ENCODE assay signal across 34 cellular contexts in genomic region chr19:30353394-30353793, GRCh38. TPM values are rescaled to one million over a fixed set of nuclear protein-coding genes. Genes with fewer than 3 reads are reported as not detected.
"Had no signal": no experiment of that assay in that cellular context is flagged by ENCODE, and none has a peak within 500 bp of the region (broad histone marks: within the 10 kb centered on the region; RNA-seq: fewer than 3 reads in every experiment).

No MANE protein-coding gene starts in this region.

- DNase-seq: activated B cell treated with CpG ODN at 0.5 μM for 24 hours; activated CD4-positive, alpha-beta T cell treated with anti-CD3 and anti-CD28 coated beads for 48 hours; activated CD4-positive, alpha-beta T cell treated with anti-CD3 and anti-CD28 coated beads, Interleukin-2, amount 50 U/mL, for 1 hour; activated CD4-positive, alpha-beta T cell treated with anti-CD3 and anti-CD28 coated beads, Interleukin-2, amount 50 U/mL, for 48 hours; activated CD8-positive, alpha-beta memory T cell treated with anti-CD3 and anti-CD28 coated beads, Interleukin-2, amount 10 ng/mL, durations not matched to agents 7 days and 5 days; activated CD8-positive, alpha-beta memory T cell treated with anti-CD3 and anti-CD28 coated beads, Interleukin-2, amount 50 U/mL, for 4 hours; activated CD8-positive, alpha-beta T cell treated with anti-CD3 and anti-CD28 coated beads for 36 hours; activated effector memory CD4-positive, alpha-beta T cell treated with Interleukin-2 at 50 U/mL for 16 hours; activated gamma-delta T cell treated with Interleukin-2 at 50 U/mL for 16 hours; activated naive CD4-positive, alpha-beta T cell treated with anti-CD3 and anti-CD28 coated beads, Interleukin-2, amount 50 U/mL, for 16 hours; activated naive CD4-positive, alpha-beta T cell treated with Interleukin-2 at 50 U/mL for 16 hours; activated T-cell treated with anti-CD3 and anti-CD28 coated beads for 4 hours; activated T-cell treated with anti-CD3 and anti-CD28 coated beads, Interleukin-2, amount 50 U/mL, for 4 hours; amniotic stem cell; anterior cingulate cortex; caudate nucleus; cortex of kidney; dermis blood vessel endothelial cell; effector CD4-positive, alpha-beta T cell; effector memory CD8-positive, alpha-beta T cell; esophagus squamous epithelium; foreskin melanocyte; T-helper 1 cell; T-helper 17 cell; T1000; WERI-Rb-1 had no signal

- ATAC-seq: activated CD4-positive, CD25-positive, alpha-beta regulatory T cell treated with anti-CD3 and anti-CD28 coated beads, Interleukin-2, amount 50 U/mL, for 24 hours; activated CD8-positive, alpha-beta memory T cell treated with anti-CD3 and anti-CD28 coated beads, Interleukin-2, amount 10 ng/mL, durations not matched to agents 7 days and 5 days; activated CD8-positive, alpha-beta T cell treated with anti-CD3 and anti-CD28 coated beads for 36 hours; activated T-cell treated with anti-CD3 and anti-CD28 coated beads, Interleukin-2, amount 50 U/mL, for 4 hours; activated T-helper 17 cell treated with anti-CD3 and anti-CD28 coated beads, Interleukin-2, amount 50 U/mL, for 72 hours; effector memory CD8-positive, alpha-beta T cell; gastroesophageal sphincter; T-helper 17 cell had no signal

RNA-seq across cellular contexts. Expression of gene ZNF536, which starts 18.8 kb away (rescaled TPM):
- total RNA-seq: activated B cell treated with CpG ODN at 0.5 μM for 24 hours; activated CD8-positive, alpha-beta memory T cell treated with anti-CD3 and anti-CD28 coated beads for 36 hours; activated CD8-positive, alpha-beta memory T cell treated with anti-CD3 and anti-CD28 coated beads, Interleukin-2, amount 10 ng/mL, durations not matched to agents 7 days and 5 days; activated CD8-positive, alpha-beta T cell treated with anti-CD3 and anti-CD28 coated beads for 36 hours; activated T-cell treated with anti-CD3 and anti-CD28 coated beads, Interleukin-2, amount 50 U/mL, for 4 hours; activated T-helper 17 cell treated with anti-CD3 and anti-CD28 coated beads, Interleukin-2, amount 50 U/mL, for 72 hours; chondrocyte; dermis blood vessel endothelial cell; endothelial cell of umbilical vein; fibroblast of villous mesenchyme; glomerular endothelial cell; T-helper 17 cell had no signal
